ENCODE assay signal across 26 cellular contexts in genomic region chr20:7893019-7893730, GRCh38. TPM values are rescaled to one million over a fixed set of nuclear protein-coding genes. Genes with fewer than 3 reads are reported as not detected.
"Had no signal": no experiment of that assay in that cellular context is flagged by ENCODE, and none has a peak within 500 bp of the region (broad histone marks: within the 10 kb centered on the region; RNA-seq: fewer than 3 reads in every experiment).

No MANE protein-coding gene starts in this region.

- H3K27me3 ChIP-seq: ascending aorta, dorsolateral prefrontal cortex, right atrium auricular region, tibial nerve had no signal

- H3K4me1 ChIP-seq: ascending aorta, right atrium auricular region, tibial nerve had no signal

- H3K9me3 ChIP-seq: ascending aorta, right atrium auricular region had no signal

- H3K36me3 ChIP-seq: ascending aorta, right atrium auricular region, tibial nerve had no signal

- H3K27ac ChIP-seq: ascending aorta, dorsolateral prefrontal cortex, right atrium auricular region, tibial nerve, VCaP had no signal

- ATAC-seq: activated naive CD8-positive, alpha-beta T cell treated with anti-CD3 and anti-CD28 coated beads, Interleukin-2, amount 50 U/mL, for 24 hours; left ventricle myocardium superior; natural killer cell had no signal

- DNase-seq: activated CD4-positive, alpha-beta T cell treated with anti-CD3 and anti-CD28 coated beads for 1 hour; activated CD4-positive, alpha-beta T cell treated with anti-CD3 and anti-CD28 coated beads, Interleukin-2, amount 50 U/mL, for 4 hours; activated naive CD4-positive, alpha-beta T cell treated with Interleukin-2 at 50 U/mL for 16 hours; activated naive CD8-positive, alpha-beta T cell treated with anti-CD3 and anti-CD28 coated beads, Interleukin-2, amount 50 U/mL, for 24 hours; activated T-cell treated with anti-CD3 and anti-CD28 coated beads for 4 hours; dorsolateral prefrontal cortex; endodermal cell; foreskin fibroblast; glutamatergic neuron; hypothalamus; kidney glomerular epithelial cell; left ventricle myocardium superior; mesenchymal stem cell; natural killer cell; stimulated activated CD4-positive, alpha-beta T cell treated with anti-CD3 and anti-CD28 coated beads, Interleukin-15, amount 100 ng/mL, for 24 hours; stimulated activated CD4-positive, alpha-beta T cell treated with anti-CD3 and anti-CD28 coated beads, Interleukin-4, amount 100 ng/mL, for 24 hours; stimulated activated naive CD4-positive, alpha-beta T cell had no signal

- H3K4me3 ChIP-seq: ascending aorta, dorsolateral prefrontal cortex, right atrium auricular region, tibial nerve had no signal

RNA-seq across cellular contexts. Expression of gene HAO1, which starts 47.1 kb away (rescaled TPM):
- total RNA-seq: ascending aorta; endodermal cell; left ventricle myocardium superior; natural killer cell; progenitor cell of endocrine pancreas; right atrium auricular region; skeletal muscle tissue; subcutaneous adipose tissue; T-helper 2 cell treated with Interferon-gamma antibody and Interleukin-4, amounts not matched to agents 100 ng/mL and 5 ng/mL, for 36 hours; tibial nerve had no signal
- polyA plus RNA-seq: esophagus had no signal
